Comparison of ENCODE assay signal across 11 cellular contexts in the genomic region with DNA sequence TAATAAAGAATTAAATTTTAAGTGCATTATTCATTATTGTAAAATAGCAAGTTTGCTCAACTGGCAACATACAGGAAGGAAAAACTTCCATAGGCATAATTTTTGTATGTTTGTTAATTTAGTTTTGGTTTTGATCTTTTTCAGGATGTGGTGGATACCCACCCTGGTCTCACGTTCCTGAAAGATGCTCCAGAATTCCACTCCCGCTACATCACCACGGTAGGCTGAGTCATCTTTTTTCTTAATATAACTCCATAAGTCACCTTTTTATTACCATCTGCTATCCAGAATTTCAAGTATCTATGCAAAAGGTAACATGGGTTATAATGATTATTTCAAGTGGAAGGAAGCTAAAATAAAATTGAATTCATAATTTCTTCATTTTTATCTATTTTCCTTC.
DNase-seq lines count a peak whose midpoint lies in the region; ATAC-seq, FAIRE-seq and TF ChIP-seq lines count a peak whose summit lies in the region.
"Had no signal": no experiment of that assay in that cellular context is flagged by ENCODE, and none has a peak within 500 bp of the region (broad histone marks: within the 10 kb centered on the region; RNA-seq: fewer than 3 reads in every experiment).

No MANE protein-coding gene starts in this region.

- H3K4me1 ChIP-seq in trophoblast cell (ENCODE audit: control insufficient read depth in 1 of 2, insufficient read depth in 2 of 2, low read length in 2 of 2), result peaks cover 4 to 8% of the 10 kb centered on the region in 2 experiments
- peaks cover 2% of the 10 kb centered on the region for H3K4me1 ChIP-seq in ovary (ENCODE audit: insufficient read depth)

- no peak overlapping the region for H4K12ac ChIP-seq in trophoblast cell (ENCODE audit: low read depth, low read length)

- no peak overlapping the region for H3K9ac ChIP-seq in trophoblast cell (ENCODE audit: low read length)

- TF ChIP-seq CTCF in ovary (IDR thresholded peaks at IDR 0.05), result no peak

- no peak overlapping the region for H3K18ac ChIP-seq in trophoblast cell (ENCODE audit: low read length)

- no peak overlapping the region for H2BK12ac ChIP-seq in trophoblast cell (ENCODE audit: low read length)

- H3K4me3 ChIP-seq in trophoblast cell (ENCODE audit: low read depth, low read length) (no peak overlapping the region), ovary (no peak overlapping the region)
- H3K4me3 ChIP-seq: dorsolateral prefrontal cortex had no signal

- H3K14ac ChIP-seq in trophoblast cell (ENCODE audit: low read length), result no peak overlapping the region

- H2BK120ac ChIP-seq in trophoblast cell (ENCODE audit: insufficient read depth, low read length, poor library complexity), result no peak overlapping the region

- no peaks in the 10 kb centered on the region for H3K27me3 ChIP-seq in trophoblast cell (ENCODE audit: insufficient read depth, low read length)
- H3K27me3 ChIP-seq in ovary, result no peaks in the 10 kb centered on the region
- H3K27me3 ChIP-seq: dorsolateral prefrontal cortex had no signal

- FAIRE-seq in RCC 7860 (lab: Jason Lieb, UNC), result peak; percentile 90

- H3K4ac ChIP-seq in trophoblast cell (ENCODE audit: low read depth, low read length), result no peak overlapping the region

- peak overlapping the region; percentile 55 for H3K27ac ChIP-seq in epithelial cell of prostate
- peak overlapping the region; percentile 33 for H3K27ac ChIP-seq in trophoblast cell (ENCODE audit: low read depth, low read length)
- H3K27ac ChIP-seq in ovary, result no peak overlapping the region

- H2BK5ac ChIP-seq in trophoblast cell (ENCODE audit: low read depth, low read length, poor library complexity), result no peak overlapping the region

- ATAC-seq in HG03108 (IDR thresholded peaks at IDR 0.05; ENCODE audit: unreplicated experiment), result no peak

- peaks cover 7% of the 10 kb centered on the region for H3K79me1 ChIP-seq in trophoblast cell (ENCODE audit: low read length)

- no peak overlapping the region for H4K8ac ChIP-seq in trophoblast cell (ENCODE audit: low read depth, low read length)

- H2AK5ac ChIP-seq in trophoblast cell (ENCODE audit: low read length), result no peak overlapping the region

- H3K36me3 ChIP-seq in trophoblast cell (ENCODE audit: control insufficient read depth in 1 of 2, insufficient read depth in 2 of 2, low read length in 2 of 2), result peaks cover 0 to 2% of the 10 kb centered on the region in 2 experiments
- no peaks in the 10 kb centered on the region for H3K36me3 ChIP-seq in ovary

- no peaks in the 10 kb centered on the region for H3K79me2 ChIP-seq in trophoblast cell (ENCODE audit: control insufficient read depth, insufficient read depth, low read length, poor library complexity)

- TF ChIP-seq EP300 in ovary (IDR thresholded peaks at IDR 0.05), result no peak

- WGBS in trophoblast cell (ENCODE audit: extremely low coverage, insufficient coverage, insufficient read length), result no CpG with 5 or more reads among the region's 3 CpGs
- WGBS in ovary, 3 donors, result 30 to 33% (median 32%) methylated on average over 3 of the region's 3 CpGs

- no peaks in the 10 kb centered on the region for H3K9me3 ChIP-seq in trophoblast cell (ENCODE audit: insufficient read depth, low read depth, low read length)
- no peaks in the 10 kb centered on the region for H3K9me3 ChIP-seq in ovary

- H2AFZ ChIP-seq in trophoblast cell (ENCODE audit: insufficient read depth, low read length, poor library complexity), result no peak overlapping the region

- peak overlapping the region; percentile 24 for H4K91ac ChIP-seq in trophoblast cell (ENCODE audit: low read depth, low read length)

- no peak overlapping the region for H3K23ac ChIP-seq in trophoblast cell (ENCODE audit: low read length)

- TF ChIP-seq POLR2A in ovary (IDR thresholded peaks at IDR 0.05), result no peak

- DNase-seq in DMS114 treated with DMSO at 0.1 percent for 48 hours (lab: John Stamatoyannopoulos, UW; ENCODE audit: unreplicated experiment) (peak; percentile 20), RCC 7860 (ENCODE audit: low spot score) (peak; percentile 81), epithelial cell of prostate (ENCODE audit: low read depth, low spot score) (peak; percentile 12), trophoblast cell (peak; percentile 55 to 81), ovary (no peak), activated T-cell treated with anti-CD3 and anti-CD28 coated beads for 4 hours (no peak), NCI-H748 (lab: John Stamatoyannopoulos, UW; ENCODE audit: unreplicated experiment) (no peak)
- DNase-seq: activated T-cell treated with anti-CD3 and anti-CD28 coated beads, Interleukin-2, amount 50 U/mL, for 48 hours; Calu3; dorsolateral prefrontal cortex had no signal

- intact Hi-C loops in ovary (cut with DNase I), result loop anchor here in 2 of 4 donors (5.0 to 10.0 kb wide), 2 partner anchors 182 to 944 kb away; a partner anchor contains a TSS

- no peak overlapping the region for H3K4me2 ChIP-seq in trophoblast cell (ENCODE audit: low read length)

Comparison
In these comparisons a context has a peak if more than half of its experiments do, and no peak if none do; other contexts are left out.
1. DNase-seq: peak in DMS114 treated with DMSO at 0.1 percent for 48 hours (single experiment), RCC 7860 (single experiment), epithelial cell of prostate (single experiment) and trophoblast cell (2 of 2); none in ovary (0 of 5), activated T-cell treated with anti-CD3 and anti-CD28 coated beads for 4 hours (single experiment) and NCI-H748 (single experiment).
2. H3K27ac ChIP-seq: peak in epithelial cell of prostate (single experiment) and trophoblast cell (single experiment); none in ovary (0 of 2).